ENCODE assay signal across 9 cellular contexts in the genomic region with DNA sequence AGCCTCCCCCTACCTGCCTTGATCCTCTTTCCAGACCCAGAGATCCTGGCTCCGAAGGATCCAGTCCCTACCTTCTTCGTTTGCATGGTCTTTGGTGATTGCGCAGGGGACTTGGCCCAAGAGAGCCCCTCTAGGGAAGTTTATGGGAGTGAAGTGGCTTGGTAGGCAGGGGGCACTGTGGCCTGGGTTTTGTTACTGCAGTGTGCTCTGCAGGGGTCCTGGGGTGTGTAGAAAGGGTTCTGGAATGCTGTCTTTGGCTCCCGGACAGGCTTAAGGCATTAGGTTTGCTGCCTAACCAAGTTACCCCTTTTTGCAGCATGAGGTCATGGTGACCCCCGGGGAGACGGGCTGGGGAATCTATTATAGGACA. TPM values are rescaled to one million over a fixed set of nuclear protein-coding genes. Genes with fewer than 3 reads are reported as not detected.
DNase-seq lines count a peak whose midpoint lies in the region; ATAC-seq and TF ChIP-seq lines count a peak whose summit lies in the region.
"Had no signal": no experiment of that assay in that cellular context is flagged by ENCODE, and none has a peak within 500 bp of the region (broad histone marks: within the 10 kb centered on the region; RNA-seq: fewer than 3 reads in every experiment).

No MANE protein-coding gene starts in this region.

- intact Hi-C loops in MCF 10A (cut with micrococcal nuclease) (loop anchor here (5.0 kb wide), 1 partner anchor 78 kb away; a partner anchor contains a TSS), mammary epithelial cell (cut with micrococcal nuclease) (loop anchor here (5.0 to 10.0 kb wide), 2 partner anchors 228 to 654 kb away; a partner anchor contains a TSS), ascending aorta (cut with DNase I) (loop anchor here (5.0 kb wide), 1 partner anchor 673 kb away; a partner anchor contains a TSS), right lobe of liver (cut with DNase I) (loop anchor here in 1 of 2 donors (10.0 kb wide), 1 partner anchor 54 kb away; a partner anchor contains a TSS), upper lobe of right lung (cut with DNase I) (no loop called here)

- peaks cover 41% of the 10 kb centered on the region for H3K36me3 Mint-ChIP-seq in MCF 10A (ENCODE audit: insufficient read depth, unreplicated experiment)

- ATAC-seq in right lobe of liver (no peak), upper lobe of right lung (no peak), HG03442 (IDR thresholded peaks at IDR 0.05; ENCODE audit: unreplicated experiment) (no peak)

- DNase-seq in MCF 10A (ENCODE audit: unreplicated experiment): no peak
- no peak for DNase-seq in mammary epithelial cell
- DNase-seq in ascending aorta (ENCODE audit: low spot score in 2 of 2): no peak
- no peak for DNase-seq in right lobe of liver
- DNase-seq in upper lobe of right lung: no peak
- no peak for DNase-seq in SW480 (ENCODE audit: low spot score)
- no peak for DNase-seq in hippocampal formation (lab: John Stamatoyannopoulos, UW)
- DNase-seq: NCI-H446 treated with DMSO at 0.1 percent for 48 hours had no signal

- peak overlapping the region; percentile 61 for H3K4me3 Mint-ChIP-seq in MCF 10A (ENCODE audit: unreplicated experiment)

- POLR2A ChIA-PET in MCF 10A (lab: Yijun Ruan, JAX): interaction anchor here (0.6 to 1.0 kb wide), 3 partner anchors 20 to 160 kb away, joined by 3 read pairs; no protein-coding TSS in a partner anchor

- H3K27me3 ChIP-seq in mammary epithelial cell (ENCODE audit: insufficient read depth, low read length) (no peaks in the 10 kb centered on the region), ascending aorta (no peaks in the 10 kb centered on the region), right lobe of liver (no peaks in the 10 kb centered on the region), upper lobe of right lung (no peaks in the 10 kb centered on the region)

- TF ChIP-seq CTCF in MCF 10A (IDR thresholded peaks at IDR 0.05; ENCODE audit: unreplicated experiment): no peak
- TF ChIP-seq CTCF in mammary epithelial cell (conservative IDR thresholded peaks at IDR 0.05 in 1 of 2, IDR thresholded peaks at IDR 0.05 in 1 of 2; ENCODE audit: extremely low read depth in 1 of 2, insufficient read depth in 1 of 2, low read depth in 1 of 2, low read length in 2 of 2): no peak
- peak in 2 of 3 experiments; percentile 8 to 34 for TF ChIP-seq CTCF in ascending aorta (IDR thresholded peaks at IDR 0.05)
- TF ChIP-seq CTCF in right lobe of liver (IDR thresholded peaks at IDR 0.05): no peak
- peak; percentile 16 for TF ChIP-seq CTCF in upper lobe of right lung (IDR thresholded peaks at IDR 0.05)

- H3K4me1 Mint-ChIP-seq in MCF 10A (ENCODE audit: insufficient read depth, unreplicated experiment): peaks cover 25% of the 10 kb centered on the region

- H3K4me1 ChIP-seq in mammary epithelial cell (ENCODE audit: insufficient read depth, low read length) (peaks cover 29% of the 10 kb centered on the region), ascending aorta (peaks cover 12 to 24% of the 10 kb centered on the region in 2 donors), right lobe of liver (peaks cover 0 to 19% (median 4%) of the 10 kb centered on the region in 4 donors), upper lobe of right lung (peaks cover 39% of the 10 kb centered on the region)

- H3K27ac Mint-ChIP-seq in MCF 10A (ENCODE audit: low read depth, unreplicated experiment): no peak overlapping the region

- H3K27ac ChIP-seq in mammary epithelial cell (ENCODE audit: insufficient read depth, low read depth, low read length) (no peak overlapping the region), ascending aorta (peak overlapping the region; percentile 69 to 95), right lobe of liver (no peak overlapping the region), upper lobe of right lung (peak overlapping the region; percentile 42)

- H3K36me3 ChIP-seq in mammary epithelial cell (ENCODE audit: insufficient read depth, low read length): no peaks in the 10 kb centered on the region
- peaks cover 31 to 47% of the 10 kb centered on the region in 2 donors for H3K36me3 ChIP-seq in ascending aorta
- no peaks in the 10 kb centered on the region for H3K36me3 ChIP-seq in right lobe of liver
- H3K36me3 ChIP-seq in upper lobe of right lung: peaks cover 20% of the 10 kb centered on the region

- no peaks in the 10 kb centered on the region for H3K9me3 ChIP-seq in mammary epithelial cell (replicated peaks; ENCODE audit: insufficient read depth, low read length)
- no peaks in the 10 kb centered on the region for H3K9me3 ChIP-seq in ascending aorta
- H3K9me3 ChIP-seq in right lobe of liver: no peaks in the 10 kb centered on the region
- H3K9me3 ChIP-seq in upper lobe of right lung: no peaks in the 10 kb centered on the region

- in situ Hi-C loops in mammary epithelial cell (cut with MboI; ENCODE audit: low sequenced_read_pairs in 2 of 2): no loop called here

- no peak overlapping the region for H3K9ac ChIP-seq in mammary epithelial cell (ENCODE audit: insufficient read depth, low read length)

- dilution Hi-C loops in mammary epithelial cell (cut with HindIII; ENCODE audit: low sequenced_read_pairs): no loop called here

- no peak overlapping the region for H3K4me2 ChIP-seq in mammary epithelial cell (ENCODE audit: insufficient read depth, low read depth, low read length)

- no peaks in the 10 kb centered on the region for H3K27me3 Mint-ChIP-seq in MCF 10A (ENCODE audit: insufficient read depth, unreplicated experiment)

- WGBS in mammary epithelial cell (ENCODE audit: low coverage, missing lambda C conversion rate): 72% methylated on average over 6 of the region's 6 CpGs
- 80% methylated on average over 1 of the region's 6 CpGs for WGBS in right lobe of liver (ENCODE audit: insufficient coverage, low coverage, low lambda C conversion rate, missing lambda C conversion rate)

- H3K4me3 ChIP-seq in mammary epithelial cell (replicated peaks in 1 of 3; ENCODE audit: insufficient read depth in 1 of 3, low read depth in 2 of 3, low read length in 3 of 3) (no peak overlapping the region), ascending aorta (peak overlapping the region; percentile 73 to 75), right lobe of liver (peak overlapping the region; percentile 29 to 51 (median 45)), upper lobe of right lung (peak overlapping the region; percentile 48)

- no peaks in the 10 kb centered on the region for H3K9me3 Mint-ChIP-seq in MCF 10A (ENCODE audit: unreplicated experiment)

- BruUV-seq in MCF 10A (replicated peaks; lab: Mats Ljungman, UMichigan): no TSS peak
- BruUV-seq in mammary epithelial cell (replicated peaks; lab: Mats Ljungman, UMichigan): no TSS peak

- CTCF ChIA-PET in MCF 10A (lab: Yijun Ruan, JAX): interaction anchor here (0.6 to 2.6 kb wide), 4 partner anchors 15 to 286 kb away, joined by 3 to 7 read pairs (median 4); no protein-coding TSS in a partner anchor
- CTCF ChIA-PET in mammary epithelial cell (lab: Charles Lee; ENCODE audit: low non-redundant PET): no interaction called here

- no peaks in the 10 kb centered on the region for H4K20me1 ChIP-seq in mammary epithelial cell (ENCODE audit: insufficient read depth, low read length)

- TF ChIP-seq POLR2A in right lobe of liver (IDR thresholded peaks at IDR 0.05): no peak

- no peak overlapping the region for H2AFZ ChIP-seq in mammary epithelial cell (ENCODE audit: low read depth, low read length)

- no peaks in the 10 kb centered on the region for H3K79me2 ChIP-seq in mammary epithelial cell (ENCODE audit: insufficient read depth, low read length)

RNA-seq across cellular contexts. Expression of a gene that starts 3.8 kb away (rescaled TPM):
- total RNA-seq in MCF 10A (2022) (27.1 and 66.3 TPM in 2 replicates), mammary epithelial cell (10 to 100 TPM; 11.5 TPM), ascending aorta (173 TPM), right lobe of liver (1 to 10 TPM; 1.9 to 8.2 (median 3.2) TPM), upper lobe of right lung (35.2 TPM)
- 9.3 TPM for polyA plus RNA-seq in mammary epithelial cell
- polyA minus RNA-seq in mammary epithelial cell: 5.8 TPM

RNA-seq across cellular contexts. Expression of a gene that starts 8.2 kb away (rescaled TPM):
- total RNA-seq in MCF 10A (2022) (not detected in 2 replicates), mammary epithelial cell (not detected), ascending aorta (not detected), right lobe of liver (not detected), upper lobe of right lung (0.64 TPM)
- polyA plus RNA-seq in mammary epithelial cell: not detected
- not detected for polyA minus RNA-seq in mammary epithelial cell

RNA-seq across cellular contexts. Expression of a gene that starts 56.7 kb away (rescaled TPM):
- total RNA-seq in MCF 10A (2022) (261 and 295 TPM in 2 replicates), mammary epithelial cell (100 to 1,000 TPM; 135 to 174 TPM), ascending aorta (270 TPM), right lobe of liver (10 to 100 TPM; 40.2 to 82.0 (median 44.9) TPM), upper lobe of right lung (78.2 TPM)
- 114 TPM for polyA plus RNA-seq in mammary epithelial cell
- 99.8 TPM for polyA minus RNA-seq in mammary epithelial cell

Comparison
In these comparisons a context has a peak if more than half of its experiments do, and no peak if none do; other contexts are left out.
1. CTCF ChIP-seq: peak in ascending aorta (2 of 3) and upper lobe of right lung (single experiment); none in MCF 10A (single experiment), mammary epithelial cell (0 of 2) and right lobe of liver (0 of 4).
2. H3K27ac ChIP-seq: peak in ascending aorta (2 of 2) and upper lobe of right lung (single experiment); none in mammary epithelial cell (single experiment) and right lobe of liver (0 of 3).
3. H3K4me3 ChIP-seq: peak in ascending aorta (2 of 2), right lobe of liver (3 of 3) and upper lobe of right lung (single experiment); none in mammary epithelial cell (0 of 3).